1 cellular context compared by ENCODE assay signal in the genomic region with DNA sequence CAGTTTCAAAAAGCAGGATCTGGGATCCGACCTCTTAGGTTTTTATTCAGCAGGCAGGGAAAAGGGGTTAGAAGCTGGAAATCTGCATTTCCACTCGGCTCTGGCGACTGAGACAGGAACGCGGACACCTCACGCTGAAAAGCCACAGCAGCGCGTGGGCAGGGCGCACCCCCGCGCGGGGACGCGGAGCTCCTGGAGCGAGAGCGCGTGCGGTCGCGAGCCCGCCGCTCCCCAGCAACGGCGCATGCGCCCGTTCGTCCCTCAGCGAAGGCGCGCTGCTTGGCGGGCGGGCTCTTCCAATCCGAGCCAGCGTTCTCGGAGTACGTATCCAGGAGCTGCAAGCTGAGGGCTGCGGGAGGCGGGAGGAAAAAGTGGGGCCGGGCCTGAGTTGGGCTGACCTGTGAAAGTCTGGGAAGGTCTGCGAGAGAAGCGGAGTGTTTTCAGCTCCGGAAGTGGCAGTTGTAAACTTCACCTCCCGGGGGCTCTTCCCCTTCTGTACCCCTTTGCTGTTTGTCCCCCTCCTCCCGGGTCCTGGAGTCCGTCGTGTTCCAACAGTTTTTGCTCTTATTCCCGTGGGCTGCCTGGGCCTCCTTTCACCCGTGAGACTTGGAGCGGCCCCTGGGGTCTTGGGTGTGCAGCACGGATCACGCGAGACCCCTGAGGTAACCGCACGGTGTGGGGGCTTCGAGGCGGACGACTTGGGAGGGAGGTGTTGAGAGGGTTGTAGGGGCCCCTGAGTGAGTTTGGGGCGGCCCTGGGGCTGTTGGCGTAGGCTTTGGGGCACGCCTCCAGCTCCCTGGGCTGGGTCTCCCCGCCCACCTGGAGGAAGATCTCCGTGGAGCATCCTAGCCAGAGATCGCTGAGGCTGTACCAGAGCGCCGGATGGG.
TF ChIP-seq lines count a peak whose summit lies in the region.

A gene (plus strand): TSS at position 403 of the 887 bp plus-strand sequence. CDS start 11,046 bp downstream, outside the sequence.

TF ChIP-seq in HepG2, 621 proteins besides CTCF, POLR2A, EP300 and RAD21 (continued from another document and continues in another):
- TF ChIP-seq, protein P1, sequence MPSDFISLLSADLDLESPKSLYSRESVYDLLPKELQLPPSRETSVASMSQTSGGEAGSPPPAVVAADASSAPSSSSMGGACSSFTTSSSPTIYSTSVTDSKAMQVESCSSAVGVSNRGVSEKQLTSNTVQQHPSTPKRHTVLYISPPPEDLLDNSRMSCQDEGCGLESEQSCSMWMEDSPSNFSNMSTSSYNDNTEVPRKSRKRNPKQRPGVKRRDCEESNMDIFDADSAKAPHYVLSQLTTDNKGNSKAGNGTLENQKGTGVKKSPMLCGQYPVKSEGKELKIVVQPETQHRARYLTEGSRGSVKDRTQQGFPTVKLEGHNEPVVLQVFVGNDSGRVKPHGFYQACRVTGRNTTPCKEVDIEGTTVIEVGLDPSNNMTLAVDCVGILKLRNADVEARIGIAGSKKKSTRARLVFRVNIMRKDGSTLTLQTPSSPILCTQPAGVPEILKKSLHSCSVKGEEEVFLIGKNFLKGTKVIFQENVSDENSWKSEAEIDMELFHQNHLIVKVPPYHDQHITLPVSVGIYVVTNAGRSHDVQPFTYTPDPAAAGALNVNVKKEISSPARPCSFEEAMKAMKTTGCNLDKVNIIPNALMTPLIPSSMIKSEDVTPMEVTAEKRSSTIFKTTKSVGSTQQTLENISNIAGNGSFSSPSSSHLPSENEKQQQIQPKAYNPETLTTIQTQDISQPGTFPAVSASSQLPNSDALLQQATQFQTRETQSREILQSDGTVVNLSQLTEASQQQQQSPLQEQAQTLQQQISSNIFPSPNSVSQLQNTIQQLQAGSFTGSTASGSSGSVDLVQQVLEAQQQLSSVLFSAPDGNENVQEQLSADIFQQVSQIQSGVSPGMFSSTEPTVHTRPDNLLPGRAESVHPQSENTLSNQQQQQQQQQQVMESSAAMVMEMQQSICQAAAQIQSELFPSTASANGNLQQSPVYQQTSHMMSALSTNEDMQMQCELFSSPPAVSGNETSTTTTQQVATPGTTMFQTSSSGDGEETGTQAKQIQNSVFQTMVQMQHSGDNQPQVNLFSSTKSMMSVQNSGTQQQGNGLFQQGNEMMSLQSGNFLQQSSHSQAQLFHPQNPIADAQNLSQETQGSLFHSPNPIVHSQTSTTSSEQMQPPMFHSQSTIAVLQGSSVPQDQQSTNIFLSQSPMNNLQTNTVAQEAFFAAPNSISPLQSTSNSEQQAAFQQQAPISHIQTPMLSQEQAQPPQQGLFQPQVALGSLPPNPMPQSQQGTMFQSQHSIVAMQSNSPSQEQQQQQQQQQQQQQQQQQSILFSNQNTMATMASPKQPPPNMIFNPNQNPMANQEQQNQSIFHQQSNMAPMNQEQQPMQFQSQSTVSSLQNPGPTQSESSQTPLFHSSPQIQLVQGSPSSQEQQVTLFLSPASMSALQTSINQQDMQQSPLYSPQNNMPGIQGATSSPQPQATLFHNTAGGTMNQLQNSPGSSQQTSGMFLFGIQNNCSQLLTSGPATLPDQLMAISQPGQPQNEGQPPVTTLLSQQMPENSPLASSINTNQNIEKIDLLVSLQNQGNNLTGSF (CRISPR knock-in tag; IDR thresholded peaks at IDR 0.05), result peak; percentile 84; the same call in 1 of the 2 replicates
- TF ChIP-seq ZNF83 (CRISPR knock-in tag; IDR thresholded peaks at IDR 0.05; ENCODE audit: borderline replicate concordance) (no peak), ZBTB8A (CRISPR knock-in tag; IDR thresholded peaks at IDR 0.05; ENCODE audit: borderline replicate concordance, low read depth) (no peak), SP140L (CRISPR knock-in tag; IDR thresholded peaks at IDR 0.05; ENCODE audit: borderline replicate concordance) (no peak), ZNF235 (CRISPR knock-in tag; IDR thresholded peaks at IDR 0.05; ENCODE audit: borderline replicate concordance) (no peak), ZNF614 (CRISPR knock-in tag; IDR thresholded peaks at IDR 0.05; ENCODE audit: borderline replicate concordance) (peak; percentile 1; the same call in 1 of the 2 replicates), XRCC5 (optimal IDR thresholded peaks at IDR 0.05; ENCODE audit: low read length) (no peak), REL (CRISPR knock-in tag; conservative IDR thresholded peaks at IDR 0.05) (peak; percentile 81; the same call in 1 of the 2 replicates), ZNF34 (CRISPR knock-in tag; IDR thresholded peaks at IDR 0.05; ENCODE audit: borderline replicate concordance) (peak; percentile 40; the same call in 1 of the 2 replicates), GFI1 (CRISPR knock-in tag; IDR thresholded peaks at IDR 0.05; ENCODE audit: borderline replicate concordance) (0 out of 2 replicates have a peak, but pooled peaks have one; percentile 3), ZC3H13 (CRISPR knock-in tag; IDR thresholded peaks at IDR 0.05) (0 out of 2 replicates have a peak, but pooled peaks have one; percentile 45), ZNF547 (CRISPR knock-in tag; IDR thresholded peaks at IDR 0.05) (peak; percentile 59; the same call in 1 of the 2 replicates), ZNF180 (CRISPR knock-in tag; IDR thresholded peaks at IDR 0.05; ENCODE audit: borderline replicate concordance, low read depth) (no peak), KDM5A (IDR thresholded peaks at IDR 0.05; ENCODE audit: borderline replicate concordance, low read length) (peak; percentile 64), MYC (CRISPR knock-in tag; IDR thresholded peaks at IDR 0.05; ENCODE audit: borderline replicate concordance) (peak; percentile 72), BRCA1 (CRISPR knock-in tag; IDR thresholded peaks at IDR 0.05) (peak; percentile 43; the same call in 1 of the 2 replicates), ZNF468 (CRISPR knock-in tag; IDR thresholded peaks at IDR 0.05) (no peak), ZSCAN9 (CRISPR knock-in tag; IDR thresholded peaks at IDR 0.05; ENCODE audit: borderline replicate concordance) (no peak; the same call in 1 of the 2 replicates), RBAK (CRISPR knock-in tag; IDR thresholded peaks at IDR 0.05) (no peak), ZNF256 (CRISPR knock-in tag; conservative IDR thresholded peaks at IDR 0.05) (no peak)
- TF ChIP-seq, protein P2, sequence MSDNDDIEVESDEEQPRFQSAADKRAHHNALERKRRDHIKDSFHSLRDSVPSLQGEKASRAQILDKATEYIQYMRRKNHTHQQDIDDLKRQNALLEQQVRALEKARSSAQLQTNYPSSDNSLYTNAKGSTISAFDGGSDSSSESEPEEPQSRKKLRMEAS (IDR thresholded peaks at IDR 0.05), result peak; percentile 90
- TF ChIP-seq, protein P3, sequence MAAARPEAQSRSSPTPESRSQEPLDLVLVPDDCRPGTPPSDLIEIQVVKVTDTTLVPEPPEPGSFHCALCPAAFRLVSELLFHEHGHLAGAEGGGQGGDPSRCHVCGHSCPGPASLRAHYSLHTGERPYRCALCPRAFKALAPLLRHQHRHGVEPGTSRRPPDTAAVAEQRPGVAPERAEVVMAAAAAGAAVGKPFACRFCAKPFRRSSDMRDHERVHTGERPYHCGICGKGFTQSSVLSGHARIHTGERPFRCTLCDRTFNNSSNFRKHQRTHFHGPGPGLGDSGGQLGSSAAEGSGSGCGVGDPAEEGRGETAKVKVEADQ (CRISPR knock-in tag; IDR thresholded peaks at IDR 0.05; ENCODE audit: borderline replicate concordance), result peak; percentile 64; the same call in 1 of the 2 replicates
- TF ChIP-seq, protein P4, sequence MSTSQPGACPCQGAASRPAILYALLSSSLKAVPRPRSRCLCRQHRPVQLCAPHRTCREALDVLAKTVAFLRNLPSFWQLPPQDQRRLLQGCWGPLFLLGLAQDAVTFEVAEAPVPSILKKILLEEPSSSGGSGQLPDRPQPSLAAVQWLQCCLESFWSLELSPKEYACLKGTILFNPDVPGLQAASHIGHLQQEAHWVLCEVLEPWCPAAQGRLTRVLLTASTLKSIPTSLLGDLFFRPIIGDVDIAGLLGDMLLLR (CRISPR knock-in tag; IDR thresholded peaks at IDR 0.05), result peak; percentile 71
- TF ChIP-seq, protein P5, sequence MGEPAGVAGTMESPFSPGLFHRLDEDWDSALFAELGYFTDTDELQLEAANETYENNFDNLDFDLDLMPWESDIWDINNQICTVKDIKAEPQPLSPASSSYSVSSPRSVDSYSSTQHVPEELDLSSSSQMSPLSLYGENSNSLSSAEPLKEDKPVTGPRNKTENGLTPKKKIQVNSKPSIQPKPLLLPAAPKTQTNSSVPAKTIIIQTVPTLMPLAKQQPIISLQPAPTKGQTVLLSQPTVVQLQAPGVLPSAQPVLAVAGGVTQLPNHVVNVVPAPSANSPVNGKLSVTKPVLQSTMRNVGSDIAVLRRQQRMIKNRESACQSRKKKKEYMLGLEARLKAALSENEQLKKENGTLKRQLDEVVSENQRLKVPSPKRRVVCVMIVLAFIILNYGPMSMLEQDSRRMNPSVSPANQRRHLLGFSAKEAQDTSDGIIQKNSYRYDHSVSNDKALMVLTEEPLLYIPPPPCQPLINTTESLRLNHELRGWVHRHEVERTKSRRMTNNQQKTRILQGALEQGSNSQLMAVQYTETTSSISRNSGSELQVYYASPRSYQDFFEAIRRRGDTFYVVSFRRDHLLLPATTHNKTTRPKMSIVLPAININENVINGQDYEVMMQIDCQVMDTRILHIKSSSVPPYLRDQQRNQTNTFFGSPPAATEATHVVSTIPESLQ (CRISPR knock-in tag; conservative IDR thresholded peaks at IDR 0.05), result peak; percentile 77; the same call in 1 of the 2 replicates
- TF ChIP-seq, protein P6, sequence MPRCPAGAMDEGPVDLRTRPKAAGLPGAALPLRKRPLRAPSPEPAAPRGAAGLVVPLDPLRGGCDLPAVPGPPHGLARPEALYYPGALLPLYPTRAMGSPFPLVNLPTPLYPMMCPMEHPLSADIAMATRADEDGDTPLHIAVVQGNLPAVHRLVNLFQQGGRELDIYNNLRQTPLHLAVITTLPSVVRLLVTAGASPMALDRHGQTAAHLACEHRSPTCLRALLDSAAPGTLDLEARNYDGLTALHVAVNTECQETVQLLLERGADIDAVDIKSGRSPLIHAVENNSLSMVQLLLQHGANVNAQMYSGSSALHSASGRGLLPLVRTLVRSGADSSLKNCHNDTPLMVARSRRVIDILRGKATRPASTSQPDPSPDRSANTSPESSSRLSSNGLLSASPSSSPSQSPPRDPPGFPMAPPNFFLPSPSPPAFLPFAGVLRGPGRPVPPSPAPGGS (CRISPR knock-in tag; IDR thresholded peaks at IDR 0.05), result peak; percentile 72; the same call in 1 of the 2 replicates
- TF ChIP-seq, protein P7, sequence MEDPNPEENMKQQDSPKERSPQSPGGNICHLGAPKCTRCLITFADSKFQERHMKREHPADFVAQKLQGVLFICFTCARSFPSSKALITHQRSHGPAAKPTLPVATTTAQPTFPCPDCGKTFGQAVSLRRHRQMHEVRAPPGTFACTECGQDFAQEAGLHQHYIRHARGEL (CRISPR knock-in tag; IDR thresholded peaks at IDR 0.05), result no peak
- TF ChIP-seq, protein P8, sequence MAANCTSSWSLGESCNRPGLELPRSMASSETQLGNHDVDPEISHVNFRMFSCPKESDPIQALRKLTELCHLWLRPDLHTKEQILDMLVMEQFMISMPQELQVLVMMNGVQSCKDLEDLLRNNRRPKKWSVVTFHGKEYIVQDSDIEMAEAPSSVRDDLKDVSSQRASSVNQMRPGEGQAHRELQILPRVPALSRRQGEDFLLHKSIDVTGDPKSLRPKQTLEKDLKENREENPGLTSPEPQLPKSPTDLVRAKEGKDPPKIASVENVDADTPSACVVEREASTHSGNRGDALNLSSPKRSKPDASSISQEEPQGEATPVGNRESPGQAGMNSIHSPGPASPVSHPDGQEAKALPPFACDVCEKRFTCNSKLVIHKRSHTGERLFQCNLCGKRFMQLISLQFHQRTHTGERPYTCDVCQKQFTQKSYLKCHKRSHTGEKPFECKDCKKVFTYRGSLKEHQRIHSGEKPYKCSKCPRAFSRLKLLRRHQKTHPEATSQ (CRISPR knock-in tag; IDR thresholded peaks at IDR 0.05; ENCODE audit: borderline replicate concordance), result peak; percentile 58; the same call in 1 of the 2 replicates
- TF ChIP-seq, protein P9, sequence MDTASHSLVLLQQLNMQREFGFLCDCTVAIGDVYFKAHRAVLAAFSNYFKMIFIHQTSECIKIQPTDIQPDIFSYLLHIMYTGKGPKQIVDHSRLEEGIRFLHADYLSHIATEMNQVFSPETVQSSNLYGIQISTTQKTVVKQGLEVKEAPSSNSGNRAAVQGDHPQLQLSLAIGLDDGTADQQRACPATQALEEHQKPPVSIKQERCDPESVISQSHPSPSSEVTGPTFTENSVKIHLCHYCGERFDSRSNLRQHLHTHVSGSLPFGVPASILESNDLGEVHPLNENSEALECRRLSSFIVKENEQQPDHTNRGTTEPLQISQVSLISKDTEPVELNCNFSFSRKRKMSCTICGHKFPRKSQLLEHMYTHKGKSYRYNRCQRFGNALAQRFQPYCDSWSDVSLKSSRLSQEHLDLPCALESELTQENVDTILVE (CRISPR knock-in tag; IDR thresholded peaks at IDR 0.05), result peak; percentile 26; the same call in 1 of the 2 replicates
- TF ChIP-seq, protein P10, sequence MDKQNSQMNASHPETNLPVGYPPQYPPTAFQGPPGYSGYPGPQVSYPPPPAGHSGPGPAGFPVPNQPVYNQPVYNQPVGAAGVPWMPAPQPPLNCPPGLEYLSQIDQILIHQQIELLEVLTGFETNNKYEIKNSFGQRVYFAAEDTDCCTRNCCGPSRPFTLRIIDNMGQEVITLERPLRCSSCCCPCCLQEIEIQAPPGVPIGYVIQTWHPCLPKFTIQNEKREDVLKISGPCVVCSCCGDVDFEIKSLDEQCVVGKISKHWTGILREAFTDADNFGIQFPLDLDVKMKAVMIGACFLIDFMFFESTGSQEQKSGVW (CRISPR knock-in tag; IDR thresholded peaks at IDR 0.05; ENCODE audit: borderline replicate concordance), result no peak
- TF ChIP-seq, protein P11, sequence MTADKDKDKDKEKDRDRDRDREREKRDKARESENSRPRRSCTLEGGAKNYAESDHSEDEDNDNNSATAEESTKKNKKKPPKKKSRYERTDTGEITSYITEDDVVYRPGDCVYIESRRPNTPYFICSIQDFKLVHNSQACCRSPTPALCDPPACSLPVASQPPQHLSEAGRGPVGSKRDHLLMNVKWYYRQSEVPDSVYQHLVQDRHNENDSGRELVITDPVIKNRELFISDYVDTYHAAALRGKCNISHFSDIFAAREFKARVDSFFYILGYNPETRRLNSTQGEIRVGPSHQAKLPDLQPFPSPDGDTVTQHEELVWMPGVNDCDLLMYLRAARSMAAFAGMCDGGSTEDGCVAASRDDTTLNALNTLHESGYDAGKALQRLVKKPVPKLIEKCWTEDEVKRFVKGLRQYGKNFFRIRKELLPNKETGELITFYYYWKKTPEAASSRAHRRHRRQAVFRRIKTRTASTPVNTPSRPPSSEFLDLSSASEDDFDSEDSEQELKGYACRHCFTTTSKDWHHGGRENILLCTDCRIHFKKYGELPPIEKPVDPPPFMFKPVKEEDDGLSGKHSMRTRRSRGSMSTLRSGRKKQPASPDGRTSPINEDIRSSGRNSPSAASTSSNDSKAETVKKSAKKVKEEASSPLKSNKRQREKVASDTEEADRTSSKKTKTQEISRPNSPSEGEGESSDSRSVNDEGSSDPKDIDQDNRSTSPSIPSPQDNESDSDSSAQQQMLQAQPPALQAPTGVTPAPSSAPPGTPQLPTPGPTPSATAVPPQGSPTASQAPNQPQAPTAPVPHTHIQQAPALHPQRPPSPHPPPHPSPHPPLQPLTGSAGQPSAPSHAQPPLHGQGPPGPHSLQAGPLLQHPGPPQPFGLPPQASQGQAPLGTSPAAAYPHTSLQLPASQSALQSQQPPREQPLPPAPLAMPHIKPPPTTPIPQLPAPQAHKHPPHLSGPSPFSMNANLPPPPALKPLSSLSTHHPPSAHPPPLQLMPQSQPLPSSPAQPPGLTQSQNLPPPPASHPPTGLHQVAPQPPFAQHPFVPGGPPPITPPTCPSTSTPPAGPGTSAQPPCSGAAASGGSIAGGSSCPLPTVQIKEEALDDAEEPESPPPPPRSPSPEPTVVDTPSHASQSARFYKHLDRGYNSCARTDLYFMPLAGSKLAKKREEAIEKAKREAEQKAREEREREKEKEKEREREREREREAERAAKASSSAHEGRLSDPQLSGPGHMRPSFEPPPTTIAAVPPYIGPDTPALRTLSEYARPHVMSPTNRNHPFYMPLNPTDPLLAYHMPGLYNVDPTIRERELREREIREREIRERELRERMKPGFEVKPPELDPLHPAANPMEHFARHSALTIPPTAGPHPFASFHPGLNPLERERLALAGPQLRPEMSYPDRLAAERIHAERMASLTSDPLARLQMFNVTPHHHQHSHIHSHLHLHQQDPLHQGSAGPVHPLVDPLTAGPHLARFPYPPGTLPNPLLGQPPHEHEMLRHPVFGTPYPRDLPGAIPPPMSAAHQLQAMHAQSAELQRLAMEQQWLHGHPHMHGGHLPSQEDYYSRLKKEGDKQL (CRISPR knock-in tag; IDR thresholded peaks at IDR 0.05; ENCODE audit: low read depth), result 0 out of 2 replicates have a peak, but pooled peaks have one; percentile 21
